In the genomic region with DNA sequence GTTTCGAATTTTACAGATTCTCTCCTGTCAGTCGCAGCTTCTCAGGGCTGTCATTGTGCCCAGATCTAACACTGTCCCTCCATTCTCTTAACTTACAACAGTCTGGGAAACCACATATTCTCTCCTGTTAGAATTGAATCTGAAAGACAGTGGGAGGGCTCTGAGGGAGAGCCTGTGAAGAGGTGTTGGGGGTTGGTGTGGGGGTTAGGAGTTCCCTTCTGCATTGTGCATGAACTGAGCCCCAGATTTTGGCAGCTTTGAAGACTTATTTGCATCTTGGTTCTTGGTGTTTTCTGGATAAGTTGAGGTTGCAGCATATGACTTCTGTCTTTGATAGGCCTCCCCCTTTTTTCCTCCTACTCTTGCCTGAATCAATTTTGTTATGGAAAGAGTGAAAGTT, we compare ENCODE assay signal across 1 cellular context.
TF ChIP-seq lines count a peak whose summit lies in the region.

No MANE protein-coding gene starts in this region.

TF ChIP-seq in GM12878, 131 proteins besides CTCF, POLR2A, EP300 and RAD21:
- no peak for TF ChIP-seq RELA (IDR thresholded peaks at IDR 0.05; ENCODE audit: borderline replicate concordance, partially characterized antibody)
- TF ChIP-seq POLR2AphosphoS2 (IDR thresholded peaks at IDR 0.05; ENCODE audit: low read depth, low read length), result no peak
- TF ChIP-seq MTA2 (IDR thresholded peaks at IDR 0.05; ENCODE audit: low read depth), result no peak
- TF ChIP-seq BACH1 (IDR thresholded peaks at IDR 0.05; ENCODE audit: borderline replicate concordance), result no peak
